ENCODE assay signal across 13 cellular contexts in genomic region chr12:131852551-131853299, GRCh38. TPM values are rescaled to one million over a fixed set of nuclear protein-coding genes. Genes with fewer than 3 reads are reported as not detected.
DNase-seq lines count a peak whose midpoint lies in the region; ATAC-seq, FAIRE-seq and TF ChIP-seq lines count a peak whose summit lies in the region.
"Had no signal": no experiment of that assay in that cellular context is flagged by ENCODE, and none has a peak within 500 bp of the region (broad histone marks: within the 10 kb centered on the region; RNA-seq: fewer than 3 reads in every experiment).

No MANE protein-coding gene starts in this region.

- H3K4me2 ChIP-seq in Loucy (ENCODE audit: low read depth, low read length, poor library complexity, severe bottlenecking) (peak overlapping the region; percentile 72), K562 (ENCODE audit: insufficient read depth, low read length) (no peak overlapping the region), mammary epithelial cell (ENCODE audit: insufficient read depth, low read depth, low read length) (no peak overlapping the region)

- peak overlapping the region; percentile 68 for H2AFZ ChIP-seq in Loucy (ENCODE audit: low read length)
- no peak overlapping the region for H2AFZ ChIP-seq in K562 (ENCODE audit: low read depth, low read length)
- H2AFZ ChIP-seq in mammary epithelial cell (ENCODE audit: low read depth, low read length), result no peak overlapping the region

- H3K4me1 ChIP-seq in Loucy (ENCODE audit: insufficient read depth, low read length, poor library complexity, severe bottlenecking), result peaks cover 37% of the 10 kb centered on the region
- peaks cover 0 to 71% of the 10 kb centered on the region in 2 experiments; a peak in 2 of 5 replicates for H3K4me1 ChIP-seq in K562 (replicated peaks in 1 of 2; ENCODE audit: control insufficient read depth in 2 of 2, insufficient read depth in 2 of 2, low read length in 2 of 2)
- H3K4me1 ChIP-seq in spleen, result peaks cover 0 to 27% (median 7%) of the 10 kb centered on the region in 6 donors
- no peaks in the 10 kb centered on the region for H3K4me1 ChIP-seq in mammary epithelial cell (ENCODE audit: insufficient read depth, low read length)
- H3K4me1 ChIP-seq in testis, result no peaks in the 10 kb centered on the region

- H3K36me3 ChIP-seq in Loucy (ENCODE audit: insufficient read depth, low read length) (no peaks in the 10 kb centered on the region), K562 (ENCODE audit: control insufficient read depth, insufficient read depth, low read length) (no peaks in the 10 kb centered on the region), spleen (no peaks in the 10 kb centered on the region), mammary epithelial cell (ENCODE audit: insufficient read depth, low read length) (no peaks in the 10 kb centered on the region), testis (ENCODE audit: low read depth, missing control alignments) (no peaks in the 10 kb centered on the region)

- intact Hi-C loops in K562 (cut with micrococcal nuclease) (loop anchor here (5.0 kb wide), 1 partner anchor 150 kb away; no protein-coding TSS in a partner anchor), spleen (cut with DNase I; ENCODE audit: low total_unique reads) (no loop called here), mammary epithelial cell (cut with micrococcal nuclease) (no loop called here), testis (cut with DNase I; ENCODE audit: low total_unique reads) (no loop called here)

- H3F3A ChIP-seq in Loucy (ENCODE audit: low read depth), result no peaks in the 10 kb centered on the region

- BruUV-seq in K562 (replicated peaks; lab: Mats Ljungman, UMichigan) (no TSS peak), mammary epithelial cell (replicated peaks; lab: Mats Ljungman, UMichigan) (no TSS peak)

- H3K27me3 ChIP-seq in Loucy (ENCODE audit: insufficient read depth, low read length, poor library complexity, severe bottlenecking), result no peaks in the 10 kb centered on the region
- H3K27me3 ChIP-seq in K562 (ENCODE audit: control insufficient read depth in 2 of 2, insufficient read depth in 2 of 2, low read length in 2 of 2), result no peaks in the 10 kb centered on the region
- peaks cover 0 to 60% (median 6%) of the 10 kb centered on the region in 7 donors for H3K27me3 ChIP-seq in spleen (replicated peaks in 1 of 7)
- no peaks in the 10 kb centered on the region for H3K27me3 ChIP-seq in mammary epithelial cell (ENCODE audit: insufficient read depth, low read length)
- H3K27me3 ChIP-seq in testis, result no peaks in the 10 kb centered on the region

- no peak overlapping the region for H3K27ac ChIP-seq in K562 (ENCODE audit: extremely low read depth, low read depth, low read length)
- no peak overlapping the region for H3K27ac ChIP-seq in spleen
- no peak overlapping the region for H3K27ac ChIP-seq in mammary epithelial cell (ENCODE audit: insufficient read depth, low read depth, low read length)
- H3K27ac ChIP-seq in testis, result no peak overlapping the region

- H3K4me3 ChIP-seq in Loucy (ENCODE audit: low read length, poor library complexity, severe bottlenecking) (peak overlapping the region; percentile 57), K562 (no peak overlapping the region), spleen (no peak overlapping the region), mammary epithelial cell (replicated peaks in 1 of 3; ENCODE audit: insufficient read depth in 1 of 3, low read depth in 2 of 3, low read length in 3 of 3) (no peak overlapping the region), testis (no peak overlapping the region)

- no peaks in the 10 kb centered on the region for H4K20me1 ChIP-seq in Loucy (ENCODE audit: insufficient read depth, low read length, poor library complexity, severe bottlenecking)
- H4K20me1 ChIP-seq in K562 (replicated peaks; ENCODE audit: control insufficient read depth, insufficient read depth, low read length), result no peaks in the 10 kb centered on the region
- H4K20me1 ChIP-seq in mammary epithelial cell (ENCODE audit: insufficient read depth, low read length), result no peaks in the 10 kb centered on the region

- TF ChIP-seq CTCF in Loucy (conservative IDR thresholded peaks at IDR 0.05; ENCODE audit: low read length), result no peak
- TF ChIP-seq CTCF in K562 (IDR thresholded peaks at IDR 0.05 in 2 of 3, conservative IDR thresholded peaks at IDR 0.05 in 1 of 3; ENCODE audit: insufficient read depth in 2 of 3, low read depth in 1 of 3, low read length in 3 of 3), result no peak
- no peak for TF ChIP-seq CTCF in spleen (IDR thresholded peaks at IDR 0.05 in 8 of 11, conservative IDR thresholded peaks at IDR 0.05 in 3 of 11)
- no peak for TF ChIP-seq CTCF in mammary epithelial cell (conservative IDR thresholded peaks at IDR 0.05 in 1 of 2, IDR thresholded peaks at IDR 0.05 in 1 of 2; ENCODE audit: extremely low read depth in 1 of 2, insufficient read depth in 1 of 2, low read depth in 1 of 2, low read length in 2 of 2)
- no peak for TF ChIP-seq CTCF in testis (IDR thresholded peaks at IDR 0.05)

- no peak for FAIRE-seq in K562 (lab: Jason Lieb, UNC)
- FAIRE-seq: A204.1, colon had no signal

- in situ Hi-C loops in K562 (cut with MboI), result no loop called here
- in situ Hi-C loops in mammary epithelial cell (cut with MboI; ENCODE audit: low sequenced_read_pairs in 2 of 2), result no loop called here

- TF ChIP-seq EP300 in K562 (IDR thresholded peaks at IDR 0.05; ENCODE audit: low read length), result no peak

- H3K9me1 ChIP-seq in K562 (ENCODE audit: control insufficient read depth, insufficient read depth, low read length), result no peaks in the 10 kb centered on the region

- POLR2A ChIA-PET in K562 (lab: Yijun Ruan, JAX), result interaction anchor here (1.3 kb wide), 1 partner anchor 12 kb away, joined by 4 read pairs; no protein-coding TSS in a partner anchor

- peak overlapping the region; percentile 76 for H3K9ac ChIP-seq in Loucy (ENCODE audit: low read depth, low read length, poor library complexity, severe bottlenecking)
- H3K9ac ChIP-seq in K562 (ENCODE audit: insufficient read depth in 1 of 2, low read depth in 2 of 2, low read length in 2 of 2), result peak overlapping the region in 1 of 2 experiments; percentile 58; a peak in 1 of 4 replicates
- no peak overlapping the region for H3K9ac ChIP-seq in mammary epithelial cell (ENCODE audit: insufficient read depth, low read length)

- CTCF ChIA-PET in K562 (lab: Yijun Ruan, JAX; ENCODE audit: low intra/inter-chr PET ratio), result no interaction called here
- CTCF ChIA-PET in mammary epithelial cell (lab: Charles Lee; ENCODE audit: low non-redundant PET), result no interaction called here

- dilution Hi-C loops in mammary epithelial cell (cut with HindIII; ENCODE audit: low sequenced_read_pairs), result no loop called here

- no peak for TF ChIP-seq POLR2A in K562 (conservative IDR thresholded peaks at IDR 0.05)
- no peak for TF ChIP-seq POLR2A in spleen (IDR thresholded peaks at IDR 0.05)
- no peak for TF ChIP-seq POLR2A in testis (IDR thresholded peaks at IDR 0.05)

- no peaks in the 10 kb centered on the region for H3K9me2 ChIP-seq in Loucy (replicated peaks; ENCODE audit: low read depth, low read length)

- ATAC-seq in K562, result no peak
- ATAC-seq: right cardiac atrium had no signal

- no peak for TF ChIP-seq RAD21 in K562 (CRISPR knock-in tag; conservative IDR thresholded peaks at IDR 0.05 in 1 of 2, IDR thresholded peaks at IDR 0.05 in 1 of 2)

- no peaks in the 10 kb centered on the region for H3K9me3 ChIP-seq in Loucy (ENCODE audit: insufficient read depth, low read depth, low read length)
- no peaks in the 10 kb centered on the region for H3K9me3 ChIP-seq in K562 (replicated peaks; ENCODE audit: control insufficient read depth, insufficient read depth, low read depth, low read length)
- H3K9me3 ChIP-seq in spleen, result no peaks in the 10 kb centered on the region
- no peaks in the 10 kb centered on the region for H3K9me3 ChIP-seq in mammary epithelial cell (replicated peaks; ENCODE audit: insufficient read depth, low read length)
- H3K9me3 ChIP-seq in testis, result no peaks in the 10 kb centered on the region

- DNase-seq in SKM-1 treated with dmso at 0.1 percent for 144 hours (lab: John Stamatoyannopoulos, UW; ENCODE audit: unreplicated experiment) (peak; percentile 12), SKM-1 (lab: John Stamatoyannopoulos, UW; ENCODE audit: unreplicated experiment) (no peak), K562 (ENCODE audit: extremely low read depth in 1 of 4, low spot score in 3 of 4) (no peak), spleen (peak; percentile 71), mammary epithelial cell (no peak), testis (no peak)
- no peak for DNase-seq in activated naive CD4-positive, alpha-beta T cell (lab: John Stamatoyannopoulos, UW)
- DNase-seq: NCI-H187 treated with DMSO at 0.1 percent for 48 hours had no signal

- H3K79me2 ChIP-seq in Loucy (ENCODE audit: insufficient read depth, low read length), result peaks cover 3% of the 10 kb centered on the region; the same call in 1 of the 2 replicates
- H3K79me2 ChIP-seq in K562 (ENCODE audit: control insufficient read depth, insufficient read depth, low read length), result no peaks in the 10 kb centered on the region
- no peaks in the 10 kb centered on the region for H3K79me2 ChIP-seq in mammary epithelial cell (ENCODE audit: insufficient read depth, low read length)

- WGBS in K562 (ENCODE audit: insufficient coverage, low coverage, missing lambda C conversion rate), result 29% methylated on average over 23 of the region's 24 CpGs
- 30 to 55% (median 45%) methylated on average over 13 to 24 of the region's 24 CpGs for WGBS in spleen, 5 donors
- whole genome bisulfite sequencing in mammary epithelial cell (ENCODE audit: low coverage, missing lambda C conversion rate), result 80% methylated on average over 10 of the region's 24 CpGs
- 70 to 73% methylated on average over 12 to 23 of the region's 24 CpGs for WGBS in testis, 2 donors

RNA-seq across cellular contexts. Expression of gene MMP17, which starts 24.5 kb away (rescaled TPM):
- 65.7 and 167 TPM in 2 replicates for total RNA-seq in K562 (2011; cell fraction: chromatin; rRNA removed; ENCODE audit: low replicate concordance)
- total RNA-seq in K562 (2011; cell fraction: nucleolus; rRNA removed), result 84.0 and 92.2 TPM in 2 replicates
- 68.9 and 73.7 TPM in 2 replicates for total RNA-seq in K562 (2011; cell fraction: nucleoplasm; rRNA removed)
- total RNA-seq in K562 (2014; rRNA removed) (12.7 and 17.5 TPM in 2 replicates), K562 (2014; rRNA removed; fragmentation: Illumina TruSeq; extraction: Trizol) (0.93 and 1.1 TPM in 2 replicates), K562 (2015; rRNA removed; fragmentation: Illumina TruSeq; extraction: Trizol) (4.0 and 4.6 TPM in 2 replicates), K562 (2021) (18.0 and 20.1 TPM in 2 replicates), spleen (1 to 10 TPM; 1.4 to 4.7 (median 3.2) TPM), mammary epithelial cell (10 to 100 TPM in 1 of 2 donors, under 1 TPM in 1; 0.50 to 11.3 TPM), testis (10 to 100 TPM; 16.1 to 23.3 TPM)
- polyA plus RNA-seq in K562 (2011; rRNA removed) (17.1 and 57.8 TPM in 2 replicates), K562 (2014; fragmentation: Illumina TruSeq; extraction: Trizol) (5.0 and 11.6 TPM in 2 replicates), K562 (2014; fragmentation: Nextera tagmentation; extraction: Ambion mirVana) (not detected), K562 (2014; rRNA removed) (21.2 and 24.1 TPM in 2 replicates), spleen (1 to 10 TPM; 2.7 to 8.4 (median 4.3) TPM), mammary epithelial cell (8.1 TPM), testis (ENCODE audit: insufficient read depth, low read depth, low replicate concordance) (13.2 TPM)
- 29.3 and 39.3 TPM in 2 replicates for polyA plus RNA-seq in K562 (2011; cell fraction: cytosol; rRNA removed)
- 170 and 193 TPM in 2 replicates for polyA plus RNA-seq in K562 (2011; cell fraction: nucleus; rRNA removed)
- polyA plus RNA-seq in K562 (2012), result 17.2 and 26.5 TPM in 2 replicates
- 4.9 and 7.1 TPM in 2 replicates for polyA minus RNA-seq in K562 (2011; rRNA and poly(A)+ RNA removed)
- polyA minus RNA-seq in K562 (2011; cell fraction: cytosol; rRNA and poly(A)+ RNA removed), result 13.5 and 30.6 TPM in 2 replicates
- polyA minus RNA-seq in K562 (2011; cell fraction: nucleus; rRNA and poly(A)+ RNA removed), result 25.7 and 56.9 TPM in 2 replicates
- 0.57 TPM for polyA minus RNA-seq in mammary epithelial cell
- total RNA-seq: T-helper 2 cell treated with Interferon-gamma antibody and Interleukin-4, amounts not matched to agents 100 ng/mL and 5 ng/mL, for 36 hours had no signal

RNA-seq across cellular contexts. Expression of gene ULK1, which starts 41.7 kb away (rescaled TPM):
- total RNA-seq in K562 (2011; cell fraction: chromatin; rRNA removed; ENCODE audit: low replicate concordance), result 40.7 and 125 TPM in 2 replicates
- 72.5 and 83.8 TPM in 2 replicates for total RNA-seq in K562 (2011; cell fraction: nucleolus; rRNA removed)
- 47.5 and 50.5 TPM in 2 replicates for total RNA-seq in K562 (2011; cell fraction: nucleoplasm; rRNA removed)
- 4.2 and 5.6 TPM in 2 replicates for total RNA-seq in K562 (2014; rRNA removed)
- total RNA-seq in K562 (2014; rRNA removed; fragmentation: Illumina TruSeq; extraction: Trizol), result 0.83 and 0.98 TPM in 2 replicates
- total RNA-seq in K562 (2015; rRNA removed; fragmentation: Illumina TruSeq; extraction: Trizol), result 2.0 and 3.6 TPM in 2 replicates
- total RNA-seq in K562 (2021), result 17.3 and 29.4 TPM in 2 replicates
- 3.2 and 6.2 TPM in 2 replicates for polyA plus RNA-seq in K562 (2011; rRNA removed)
- 2.1 and 4.1 TPM in 2 replicates for polyA plus RNA-seq in K562 (2011; cell fraction: cytosol; rRNA removed)
- 62.1 and 86.4 TPM in 2 replicates for polyA plus RNA-seq in K562 (2011; cell fraction: nucleus; rRNA removed)
- 12.1 and 39.2 TPM in 2 replicates for polyA plus RNA-seq in K562 (2012)
- polyA plus RNA-seq in K562 (2014; fragmentation: Illumina TruSeq; extraction: Trizol), result 2.5 and 9.1 TPM in 2 replicates
- under 1 TPM; 0.15 to 0.29 TPM for polyA plus RNA-seq in K562 (2014; fragmentation: Nextera tagmentation; extraction: Ambion mirVana)
- polyA plus RNA-seq in K562 (2014; rRNA removed), result 13.2 and 16.9 TPM in 2 replicates
- polyA minus RNA-seq in K562 (2011; rRNA and poly(A)+ RNA removed), result 1.3 and 1.8 TPM in 2 replicates
- 3.1 and 11.4 TPM in 2 replicates for polyA minus RNA-seq in K562 (2011; cell fraction: cytosol; rRNA and poly(A)+ RNA removed)
- 15.5 and 15.9 TPM in 2 replicates for polyA minus RNA-seq in K562 (2011; cell fraction: nucleus; rRNA and poly(A)+ RNA removed)
- 10 to 100 TPM; 30.2 to 60.7 (median 55.0) TPM for total RNA-seq in spleen
- polyA plus RNA-seq in spleen, result 10 to 100 TPM in 2 of 3 donors, 1 to 10 TPM in 1; 9.9 to 35.1 (median 25.3) TPM
- 10 to 100 TPM in 1 of 2 donors, 1 to 10 TPM in 1; 9.8 to 19.0 TPM for total RNA-seq in mammary epithelial cell
- 6.2 TPM for polyA plus RNA-seq in mammary epithelial cell
- 2.7 TPM for polyA minus RNA-seq in mammary epithelial cell
- total RNA-seq in testis, result 10 to 100 TPM; 49.9 to 53.5 TPM
- polyA plus RNA-seq in testis (ENCODE audit: insufficient read depth, low read depth, low replicate concordance), result 29.2 TPM

Comparison
In these comparisons a context has a peak if more than half of its experiments do, and no peak if none do; other contexts are left out.
1. DNase-seq: peak in SKM-1 treated with dmso at 0.1 percent for 144 hours (single experiment) and spleen (single experiment); none in SKM-1 (single experiment), K562 (0 of 4), mammary epithelial cell (single experiment), testis (single experiment) and activated naive CD4-positive, alpha-beta T cell (0 of 4).